Comparison of ENCODE assay signal across 25 cellular contexts in genomic region chr13:113061271-113061625, GRCh38. TPM values are rescaled to one million over a fixed set of nuclear protein-coding genes. Genes with fewer than 3 reads are reported as not detected.
"Had no signal": no experiment of that assay in that cellular context is flagged by ENCODE, and none has a peak within 500 bp of the region (broad histone marks: within the 10 kb centered on the region; RNA-seq: fewer than 3 reads in every experiment).

No MANE protein-coding gene starts in this region.

- DNase-seq: activated CD4-positive, alpha-beta T cell treated with anti-CD3 and anti-CD28 coated beads for 4 hours; activated CD8-positive, alpha-beta memory T cell treated with anti-CD3 and anti-CD28 coated beads, Interleukin-2, amount 50 U/mL, for 4 hours; activated CD8-positive, alpha-beta T cell treated with anti-CD3 and anti-CD28 coated beads, Interleukin-2, amount 10 ng/mL, durations not matched to agents 7 days and 5 days; activated effector memory CD4-positive, alpha-beta T cell treated with anti-CD3 and anti-CD28 coated beads, Interleukin-2, amount 50 U/mL, for 16 hours; activated T-cell treated with anti-CD3 and anti-CD28 coated beads, Interleukin-2, amount 50 U/mL, for 48 hours; adrenal gland; central memory CD4-positive, alpha-beta T cell; effector CD4-positive, alpha-beta T cell; esophagus squamous epithelium; immature natural killer cell; mesenchymal stem cell; natural killer cell; stimulated activated CD4-positive, alpha-beta T cell treated with anti-CD3 and anti-CD28 coated beads, Interleukin-4, amount 100 ng/mL, for 4 hours; stimulated activated CD8-positive, alpha-beta memory T cell treated with anti-CD3 and anti-CD28 coated beads, Interleukin-4, amount 100 ng/mL, for 48 hours; stimulated activated naive CD4-positive, alpha-beta T cell treated with Interleukin-2 at 50 U/mL for 16 hours; T-helper 2 cell; thyroid gland had no signal

- H3K9ac ChIP-seq: parathyroid adenoma had no signal

- H3K27ac ChIP-seq: adrenal gland, coronary artery, esophagus squamous epithelium, neutrophil, parathyroid adenoma, skin epidermis, thyroid gland, vagina had no signal

- H3K4me1 ChIP-seq: adrenal gland, esophagus squamous epithelium, parathyroid adenoma, thyroid gland, vagina had no signal

- H3K27me3 ChIP-seq: adrenal gland, esophagus squamous epithelium, neutrophil, thyroid gland, vagina had no signal

- H3K9me3 ChIP-seq: adrenal gland, esophagus squamous epithelium, neutrophil, thyroid gland, vagina had no signal

- H3K4me3 ChIP-seq: adrenal gland, coronary artery, esophagus squamous epithelium, skin epidermis, thyroid gland, vagina had no signal

- ATAC-seq: activated CD8-positive, alpha-beta T cell treated with anti-CD3 and anti-CD28 coated beads, Interleukin-2, amount 10 ng/mL, durations not matched to agents 7 days and 5 days; left lobe of liver; natural killer cell; WTC11 had no signal

- H3K36me3 ChIP-seq: adrenal gland, neutrophil, thyroid gland, vagina had no signal

RNA-seq across cellular contexts. Expression of gene F7, which starts 44.3 kb away (rescaled TPM):
- total RNA-seq: activated CD8-positive, alpha-beta T cell treated with anti-CD3 and anti-CD28 coated beads, Interleukin-2, amount 10 ng/mL, durations not matched to agents 7 days and 5 days; esophagus squamous epithelium; fibroblast of villous mesenchyme; thyroid gland; vagina had no signal
